8 cellular contexts compared by ENCODE assay signal in the genomic region with DNA sequence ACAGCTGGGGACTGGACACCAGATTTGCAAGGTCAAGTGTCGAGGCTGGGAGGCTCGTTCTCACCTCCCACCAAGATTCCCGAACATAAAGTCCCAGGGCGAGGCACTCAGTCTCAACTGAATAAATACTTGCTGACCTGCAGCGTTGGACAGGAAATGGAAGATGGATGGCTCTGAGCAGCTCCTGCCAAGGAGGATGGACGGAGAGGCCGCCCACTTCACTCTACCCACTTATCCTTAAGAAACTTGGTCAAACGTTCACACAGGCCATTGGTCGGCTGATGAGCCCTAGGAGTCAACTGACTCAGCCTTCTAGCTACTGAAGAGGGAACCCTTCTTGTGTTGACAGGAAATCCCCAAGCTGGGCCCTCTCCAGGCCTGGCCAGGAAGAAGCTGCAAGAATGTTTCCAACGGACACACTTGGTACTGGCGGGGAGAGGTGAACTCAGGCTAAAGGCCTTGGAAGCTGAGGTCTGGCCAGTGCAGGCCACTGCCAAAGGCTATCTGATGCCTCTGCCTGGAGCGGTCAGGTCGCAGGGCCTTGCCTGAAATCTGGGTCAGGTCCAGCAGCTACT.
DNase-seq lines count a peak whose midpoint lies in the region; ATAC-seq and TF ChIP-seq lines count a peak whose summit lies in the region.

No MANE protein-coding gene starts in this region.

- H3K4me3 ChIP-seq in BLaER1 = peak overlapping the region; percentile 39; the same call in 1 of the 2 replicates
- no peak overlapping the region for H3K4me3 ChIP-seq in foreskin fibroblast (ENCODE audit: low read depth in 1 of 2, low read length in 2 of 2)
- H3K4me3 ChIP-seq in parathyroid adenoma (ENCODE audit: low read depth, low read length) = no peak overlapping the region

- peak overlapping the region; percentile 94 for H3K27ac ChIP-seq in BLaER1
- H3K27ac ChIP-seq in parathyroid adenoma = peak overlapping the region; percentile 20

- peak; percentile 73 to 88 for DNase-seq in foreskin fibroblast
- no peak for DNase-seq in DMS53 (lab: John Stamatoyannopoulos, UW)
- DNase-seq in NCI-H2081 treated with DMSO at 0.1 percent for 48 hours (lab: John Stamatoyannopoulos, UW) = no peak
- DNase-seq in NCI-H446 treated with DMSO at 0.1 percent for 48 hours (lab: John Stamatoyannopoulos, UW) = no peak

- H4K20me1 ChIP-seq in BLaER1 = no peaks in the 10 kb centered on the region

- H3K36me3 ChIP-seq in BLaER1 (peaks cover 20% of the 10 kb centered on the region), parathyroid adenoma (ENCODE audit: control insufficient read depth, insufficient read depth, low read length) (no peaks in the 10 kb centered on the region)

- H2AFZ ChIP-seq in parathyroid adenoma = no peak overlapping the region

- peaks cover 8% of the 10 kb centered on the region for H3K79me2 ChIP-seq in parathyroid adenoma

- H3K9me3 ChIP-seq in BLaER1 = no peaks in the 10 kb centered on the region
- H3K9me3 ChIP-seq in parathyroid adenoma (ENCODE audit: control insufficient read depth, low read length) = no peaks in the 10 kb centered on the region

- ATAC-seq in SK-N-SH treated with all-trans-retinoic acid at 6 μM for 48 hours = peak; percentile 40
- no peak for ATAC-seq in HG03342 (IDR thresholded peaks at IDR 0.05; ENCODE audit: unreplicated experiment)

- TF ChIP-seq CTCF in foreskin fibroblast (IDR thresholded peaks at IDR 0.05; ENCODE audit: low read depth, low read length) (no peak), parathyroid adenoma (IDR thresholded peaks at IDR 0.05) (no peak)

- H3K4me1 ChIP-seq in BLaER1 (peaks cover 93% of the 10 kb centered on the region), parathyroid adenoma (no peaks in the 10 kb centered on the region)

- H3K4me2 ChIP-seq in BLaER1 (peak overlapping the region; percentile 91), parathyroid adenoma (ENCODE audit: low read length) (no peak overlapping the region)

- H3K27me3 ChIP-seq in BLaER1 (no peaks in the 10 kb centered on the region), parathyroid adenoma (ENCODE audit: control insufficient read depth, insufficient read depth, low read length) (no peaks in the 10 kb centered on the region)

- H3K9ac ChIP-seq in BLaER1 (peak overlapping the region; percentile 75), parathyroid adenoma (no peak overlapping the region)

TF ChIP-seq in SK-N-SH treated with all-trans-retinoic acid at 6 μM for 48 hours, 23 proteins besides CTCF, POLR2A, EP300 and RAD21:
- TF ChIP-seq, protein P1, sequence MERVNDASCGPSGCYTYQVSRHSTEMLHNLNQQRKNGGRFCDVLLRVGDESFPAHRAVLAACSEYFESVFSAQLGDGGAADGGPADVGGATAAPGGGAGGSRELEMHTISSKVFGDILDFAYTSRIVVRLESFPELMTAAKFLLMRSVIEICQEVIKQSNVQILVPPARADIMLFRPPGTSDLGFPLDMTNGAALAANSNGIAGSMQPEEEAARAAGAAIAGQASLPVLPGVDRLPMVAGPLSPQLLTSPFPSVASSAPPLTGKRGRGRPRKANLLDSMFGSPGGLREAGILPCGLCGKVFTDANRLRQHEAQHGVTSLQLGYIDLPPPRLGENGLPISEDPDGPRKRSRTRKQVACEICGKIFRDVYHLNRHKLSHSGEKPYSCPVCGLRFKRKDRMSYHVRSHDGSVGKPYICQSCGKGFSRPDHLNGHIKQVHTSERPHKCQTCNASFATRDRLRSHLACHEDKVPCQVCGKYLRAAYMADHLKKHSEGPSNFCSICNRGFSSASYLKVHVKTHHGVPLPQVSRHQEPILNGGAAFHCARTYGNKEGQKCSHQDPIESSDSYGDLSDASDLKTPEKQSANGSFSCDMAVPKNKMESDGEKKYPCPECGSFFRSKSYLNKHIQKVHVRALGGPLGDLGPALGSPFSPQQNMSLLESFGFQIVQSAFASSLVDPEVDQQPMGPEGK (CRISPR knock-in tag; IDR thresholded peaks at IDR 0.05; ENCODE audit: borderline replicate concordance) = no peak
- no peak for TF ChIP-seq ISL1 (CRISPR knock-in tag; IDR thresholded peaks at IDR 0.05)
- TF ChIP-seq, protein P2, sequence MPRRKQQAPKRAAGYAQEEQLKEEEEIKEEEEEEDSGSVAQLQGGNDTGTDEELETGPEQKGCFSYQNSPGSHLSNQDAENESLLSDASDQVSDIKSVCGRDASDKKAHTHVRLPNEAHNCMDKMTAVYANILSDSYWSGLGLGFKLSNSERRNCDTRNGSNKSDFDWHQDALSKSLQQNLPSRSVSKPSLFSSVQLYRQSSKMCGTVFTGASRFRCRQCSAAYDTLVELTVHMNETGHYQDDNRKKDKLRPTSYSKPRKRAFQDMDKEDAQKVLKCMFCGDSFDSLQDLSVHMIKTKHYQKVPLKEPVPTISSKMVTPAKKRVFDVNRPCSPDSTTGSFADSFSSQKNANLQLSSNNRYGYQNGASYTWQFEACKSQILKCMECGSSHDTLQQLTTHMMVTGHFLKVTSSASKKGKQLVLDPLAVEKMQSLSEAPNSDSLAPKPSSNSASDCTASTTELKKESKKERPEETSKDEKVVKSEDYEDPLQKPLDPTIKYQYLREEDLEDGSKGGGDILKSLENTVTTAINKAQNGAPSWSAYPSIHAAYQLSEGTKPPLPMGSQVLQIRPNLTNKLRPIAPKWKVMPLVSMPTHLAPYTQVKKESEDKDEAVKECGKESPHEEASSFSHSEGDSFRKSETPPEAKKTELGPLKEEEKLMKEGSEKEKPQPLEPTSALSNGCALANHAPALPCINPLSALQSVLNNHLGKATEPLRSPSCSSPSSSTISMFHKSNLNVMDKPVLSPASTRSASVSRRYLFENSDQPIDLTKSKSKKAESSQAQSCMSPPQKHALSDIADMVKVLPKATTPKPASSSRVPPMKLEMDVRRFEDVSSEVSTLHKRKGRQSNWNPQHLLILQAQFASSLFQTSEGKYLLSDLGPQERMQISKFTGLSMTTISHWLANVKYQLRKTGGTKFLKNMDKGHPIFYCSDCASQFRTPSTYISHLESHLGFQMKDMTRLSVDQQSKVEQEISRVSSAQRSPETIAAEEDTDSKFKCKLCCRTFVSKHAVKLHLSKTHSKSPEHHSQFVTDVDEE (CRISPR knock-in tag; IDR thresholded peaks at IDR 0.05) = no peak
TF ChIP-seq in SK-N-SH treated with all-trans-retinoic acid at 6 μM for 48 hours: peak in this region for 0.

Comparison
In these comparisons a context has a peak if more than half of its experiments do, and no peak if none do; other contexts are left out.
1. DNase-seq: peak in foreskin fibroblast (2 of 2); none in DMS53 (single experiment), NCI-H2081 treated with DMSO at 0.1 percent for 48 hours (single experiment) and NCI-H446 treated with DMSO at 0.1 percent for 48 hours (single experiment).